ENCODE assay signal across 26 cellular contexts in genomic region chr1:35535243-35535642, GRCh38. TPM values are rescaled to one million over a fixed set of nuclear protein-coding genes. Genes with fewer than 3 reads are reported as not detected.
"Had no signal": no experiment of that assay in that cellular context is flagged by ENCODE, and none has a peak within 500 bp of the region (broad histone marks: within the 10 kb centered on the region; RNA-seq: fewer than 3 reads in every experiment).

No MANE protein-coding gene starts in this region.

- FAIRE-seq: islet of Langerhans had no signal

- H3K36me3 ChIP-seq: adrenal gland, breast epithelium, ovary, thoracic aorta had no signal

- H3K4me3 ChIP-seq: adrenal gland, ascending aorta, breast epithelium, coronary artery, ovary, psoas muscle, right atrium auricular region, spleen, thoracic aorta had no signal

- H3K27ac Mint-ChIP-seq: activated CD4-positive, alpha-beta T cell treated with anti-CD3 and anti-CD28 coated beads, Interleukin-2, amount 10 ng/mL, durations not matched to agents 7 days and 5 days; activated CD8-positive, alpha-beta memory T cell treated with anti-CD3 and anti-CD28 coated beads, Interleukin-2, amount 10 ng/mL, durations not matched to agents 7 days and 5 days; nephron; type B pancreatic cell had no signal

- H3K4me3 Mint-ChIP-seq: activated CD4-positive, alpha-beta T cell treated with anti-CD3 and anti-CD28 coated beads, Interleukin-2, amount 10 ng/mL, durations not matched to agents 7 days and 5 days; activated CD8-positive, alpha-beta memory T cell treated with anti-CD3 and anti-CD28 coated beads, Interleukin-2, amount 10 ng/mL, durations not matched to agents 7 days and 5 days; activated CD8-positive, alpha-beta T cell treated with anti-CD3 and anti-CD28 coated beads for 36 hours; nephron; type B pancreatic cell had no signal

- H3K9me3 ChIP-seq: adrenal gland, ascending aorta, breast epithelium, neutrophil, ovary, psoas muscle, right atrium auricular region, thoracic aorta had no signal

- H3K27ac ChIP-seq: adrenal gland, ascending aorta, breast epithelium, coronary artery, epithelial cell of prostate, neutrophil, ovary, psoas muscle, spleen had no signal

- H3K27me3 Mint-ChIP-seq: activated CD4-positive, alpha-beta T cell treated with anti-CD3 and anti-CD28 coated beads, Interleukin-2, amount 10 ng/mL, durations not matched to agents 7 days and 5 days; activated CD8-positive, alpha-beta memory T cell treated with anti-CD3 and anti-CD28 coated beads, Interleukin-2, amount 10 ng/mL, durations not matched to agents 7 days and 5 days; activated CD8-positive, alpha-beta T cell treated with anti-CD3 and anti-CD28 coated beads for 36 hours; type B pancreatic cell had no signal

- DNase-seq: activated CD4-positive, alpha-beta T cell treated with anti-CD3 and anti-CD28 coated beads, Interleukin-2, amount 10 ng/mL, durations not matched to agents 7 days and 5 days; activated CD8-positive, alpha-beta memory T cell treated with anti-CD3 and anti-CD28 coated beads, Interleukin-2, amount 10 ng/mL, durations not matched to agents 7 days and 5 days; activated CD8-positive, alpha-beta T cell treated with anti-CD3 and anti-CD28 coated beads for 36 hours; activated effector memory CD4-positive, alpha-beta T cell treated with anti-CD3 and anti-CD28 coated beads, Interleukin-2, amount 50 U/mL, for 16 hours; activated naive CD4-positive, alpha-beta T cell treated with anti-CD3 and anti-CD28 coated beads, Interleukin-2, amount 50 U/mL, for 16 hours; activated T-cell treated with anti-CD3 and anti-CD28 coated beads for 4 hours; adrenal gland; heart left ventricle; left cardiac atrium; midbrain; ovary; psoas muscle; spleen; stimulated activated CD4-positive, alpha-beta T cell treated with anti-CD3 and anti-CD28 coated beads, Interleukin-4, amount 100 ng/mL, for 1 hour; stimulated activated naive CD4-positive, alpha-beta T cell; T-helper 2 cell had no signal

- H3K27me3 ChIP-seq: adrenal gland, ascending aorta, breast epithelium, heart left ventricle, neutrophil, ovary, right atrium auricular region, spleen had no signal

RNA-seq across cellular contexts. Expression of gene TFAP2E, which starts 37.9 kb away (rescaled TPM):
- total RNA-seq: psoas muscle, right atrium auricular region had no signal
